ENCODE assay signal across 24 cellular contexts in genomic region chr4:76558391-76559235, GRCh38.
DNase-seq lines count a peak whose midpoint lies in the region; ATAC-seq and TF ChIP-seq lines count a peak whose summit lies in the region.
"Had no signal": no experiment of that assay in that cellular context is flagged by ENCODE, and none has a peak within 500 bp of the region (broad histone marks: within the 10 kb centered on the region; RNA-seq: fewer than 3 reads in every experiment).

No MANE protein-coding gene starts in this region.

- no peaks in the 10 kb centered on the region for H3K9me2 ChIP-seq in MM.1S (replicated peaks; ENCODE audit: insufficient read depth, low read length)

- no peak overlapping the region for H4K8ac ChIP-seq in neuronal stem cell (ENCODE audit: low read depth, low read length)

- no peak for TF ChIP-seq CTCF in fibroblast of the aortic adventitia (IDR thresholded peaks at IDR 0.05; ENCODE audit: insufficient read depth, low read length)
- TF ChIP-seq CTCF in MM.1S (IDR thresholded peaks at IDR 0.05; ENCODE audit: low read length): no peak
- TF ChIP-seq CTCF in Caco-2 (IDR thresholded peaks at IDR 0.05; ENCODE audit: insufficient read depth in 1 of 2, low read depth in 1 of 2, low read length in 1 of 2, severe bottlenecking in 1 of 2, unreplicated experiment in 1 of 2): no peak

- no peak for ATAC-seq in HG03045 (IDR thresholded peaks at IDR 0.05; ENCODE audit: unreplicated experiment)
- ATAC-seq: activated naive CD8-positive, alpha-beta T cell treated with anti-CD3 and anti-CD28 coated beads, Interleukin-2, amount 50 U/mL, for 24 hours; psoas muscle; stimulated activated naive CD8-positive, alpha-beta T cell treated with anti-CD3 and anti-CD28 coated beads, Interleukin-15, Interleukin-2, amounts not matched to agents 100 U/mL and 50 U/mL, for 24 hours had no signal

- H4K20me1 ChIP-seq in MM.1S (ENCODE audit: insufficient read depth, low read length): no peaks in the 10 kb centered on the region

- no peak overlapping the region for H2BK120ac ChIP-seq in neuronal stem cell (ENCODE audit: low read depth, low read length)

- peaks cover 7% of the 10 kb centered on the region; the same call in 1 of the 2 replicates for H3K9me3 ChIP-seq in NT2/D1 (ENCODE audit: insufficient read depth, low read length)
- peaks cover 0 to 23% of the 10 kb centered on the region in 2 donors for H3K9me3 ChIP-seq in neuronal stem cell (replicated peaks in 1 of 2; ENCODE audit: control insufficient read depth in 2 of 2, insufficient read depth in 1 of 2, low read depth in 1 of 2, low read length in 2 of 2)
- H3K9me3 ChIP-seq in MM.1S (replicated peaks; ENCODE audit: insufficient read depth, low read length): no peaks in the 10 kb centered on the region
- no peaks in the 10 kb centered on the region for H3K9me3 ChIP-seq in Caco-2
- H3K9me3 ChIP-seq: breast epithelium, MG63, psoas muscle, tibial nerve had no signal

- no peaks in the 10 kb centered on the region for H3F3A ChIP-seq in MM.1S (ENCODE audit: insufficient read depth, low read length)

- H3K27me3 Mint-ChIP-seq in Caco-2 (ENCODE audit: insufficient read depth, unreplicated experiment): no peaks in the 10 kb centered on the region

- H3K4me2 ChIP-seq in neuronal stem cell (ENCODE audit: insufficient read depth, low read length, poor library complexity, severe bottlenecking) (peak overlapping the region; percentile 27), MM.1S (ENCODE audit: low read depth, low read length) (no peak overlapping the region)
- H3K4me2 ChIP-seq: PC-9 had no signal

- no peaks in the 10 kb centered on the region for H3K9me3 Mint-ChIP-seq in Caco-2 (ENCODE audit: unreplicated experiment)
- H3K9me3 Mint-ChIP-seq: activated naive CD8-positive, alpha-beta T cell treated with anti-CD3 and anti-CD28 coated beads, Interleukin-2, amount 50 U/mL, for 24 hours; nephron had no signal

- H3K36me3 Mint-ChIP-seq in Caco-2 (ENCODE audit: insufficient read depth, unreplicated experiment): no peaks in the 10 kb centered on the region

- POLR2A ChIA-PET in Caco-2 (lab: Charles Lee): no interaction called here

- H3K36me3 ChIP-seq in NT2/D1 (ENCODE audit: insufficient read depth, insufficient read length, low read length): no peaks in the 10 kb centered on the region
- H3K36me3 ChIP-seq in neuronal stem cell (replicated peaks in 1 of 2; ENCODE audit: control insufficient read depth in 2 of 2, insufficient read depth in 2 of 2, low read length in 2 of 2): peaks cover 6 to 46% of the 10 kb centered on the region in 2 donors
- H3K36me3 ChIP-seq in MM.1S (replicated peaks; ENCODE audit: insufficient read depth, low read length): no peaks in the 10 kb centered on the region
- H3K36me3 ChIP-seq in Caco-2 (ENCODE audit: control insufficient read depth, insufficient read depth, low read length): no peaks in the 10 kb centered on the region
- H3K36me3 ChIP-seq: breast epithelium, MG63, tibial nerve had no signal

- BruUV-seq in Caco-2 (replicated peaks; lab: Mats Ljungman, UMichigan): no TSS peak

- no peaks in the 10 kb centered on the region for H3K79me2 ChIP-seq in MM.1S (ENCODE audit: low read length)

- no peak overlapping the region for H3K18ac ChIP-seq in neuronal stem cell (ENCODE audit: low read length)

- no peak overlapping the region for H3K14ac ChIP-seq in neuronal stem cell (ENCODE audit: low read length)

- H2BK15ac ChIP-seq in neuronal stem cell (ENCODE audit: low read length): no peak overlapping the region

- H3K9ac ChIP-seq in NT2/D1 (ENCODE audit: insufficient read length, low read depth) (no peak overlapping the region), neuronal stem cell (ENCODE audit: low read depth, low read length, poor library complexity) (no peak overlapping the region), MM.1S (ENCODE audit: low read length) (no peak overlapping the region)

- DNase-seq in GM03348 (ENCODE audit: low spot score) (peak; percentile 16), NT2/D1 (ENCODE audit: low read depth, low spot score) (peak; percentile 33), fibroblast of the aortic adventitia (ENCODE audit: low read depth) (peak; percentile 19), neuronal stem cell (ENCODE audit: low spot score) (no peak), mucosa of gallbladder (ENCODE audit: low spot score) (no peak), MM.1S (no peak), Caco-2 (no peak)
- DNase-seq: activated CD4-positive, alpha-beta T cell treated with anti-CD3 and anti-CD28 coated beads, Interleukin-2, amount 50 U/mL, for 1 hour; activated CD8-positive, alpha-beta memory T cell treated with anti-CD3 and anti-CD28 coated beads, Interleukin-2, amount 50 U/mL, for 4 hours; activated naive CD8-positive, alpha-beta T cell treated with anti-CD3 and anti-CD28 coated beads, Interleukin-2, amount 50 U/mL, for 24 hours; dermis blood vessel endothelial cell; DND-41; MG63; midbrain; NCI-H146; PC-9; psoas muscle; stimulated activated CD4-positive, alpha-beta T cell treated with anti-CD3 and anti-CD28 coated beads, Interleukin-2, amount 100 ng/mL, for 48 hours; stimulated activated naive CD8-positive, alpha-beta T cell treated with anti-CD3 and anti-CD28 coated beads, Interleukin-15, Interleukin-2, amounts not matched to agents 100 U/mL and 50 U/mL, for 24 hours; T-helper 1 cell had no signal

- no peaks in the 10 kb centered on the region for H3K27me3 ChIP-seq in NT2/D1 (ENCODE audit: insufficient read depth, insufficient read length)
- H3K27me3 ChIP-seq in neuronal stem cell (ENCODE audit: control insufficient read depth in 3 of 3, insufficient read depth in 3 of 3, low read depth in 1 of 3, low read length in 3 of 3): no peaks in the 10 kb centered on the region
- H3K27me3 ChIP-seq in MM.1S (replicated peaks; ENCODE audit: insufficient read depth, low read length): no peaks in the 10 kb centered on the region
- H3K27me3 ChIP-seq in Caco-2 (replicated peaks; ENCODE audit: control insufficient read depth, insufficient read depth, low read length): no peaks in the 10 kb centered on the region
- H3K27me3 ChIP-seq: breast epithelium, MG63, tibial nerve had no signal

- intact Hi-C loops in Caco-2 (cut with micrococcal nuclease; ENCODE audit: unreplicated experiment): no loop called here

- no peak overlapping the region for H2BK12ac ChIP-seq in neuronal stem cell (ENCODE audit: low read length)

- H3K27ac ChIP-seq in neuronal stem cell (replicated peaks; ENCODE audit: low read length): peak overlapping the region; percentile 33
- no peak overlapping the region for H3K27ac ChIP-seq in MM.1S (ENCODE audit: low read length)
- H3K27ac ChIP-seq: breast epithelium, PC-9, psoas muscle, tibial nerve had no signal

- H3K4me1 Mint-ChIP-seq in Caco-2 (ENCODE audit: low read depth, unreplicated experiment): no peaks in the 10 kb centered on the region

- no peak overlapping the region for H3K23ac ChIP-seq in neuronal stem cell (ENCODE audit: low read depth, low read length, poor library complexity)

- CTCF ChIA-PET in Caco-2 (lab: Charles Lee): no interaction called here

- no CpG with 5 or more reads among the region's 5 CpGs for WGBS in neuronal stem cell (ENCODE audit: extremely low coverage in 2 of 2, insufficient read length in 2 of 2, insufficient replicate concordance in 1 of 2), 2 donors

- H3K27ac Mint-ChIP-seq in Caco-2 (ENCODE audit: unreplicated experiment): no peak overlapping the region
- H3K27ac Mint-ChIP-seq: activated naive CD8-positive, alpha-beta T cell treated with anti-CD3 and anti-CD28 coated beads, Interleukin-2, amount 50 U/mL, for 24 hours had no signal

- H3K4me1 ChIP-seq in NT2/D1 (ENCODE audit: insufficient read depth, insufficient read length): peaks cover 2% of the 10 kb centered on the region
- peaks cover 15 to 28% of the 10 kb centered on the region in 2 donors for H3K4me1 ChIP-seq in neuronal stem cell (ENCODE audit: control insufficient read depth in 2 of 2, insufficient read depth in 1 of 2, low read depth in 1 of 2, low read length in 2 of 2)
- no peaks in the 10 kb centered on the region for H3K4me1 ChIP-seq in MM.1S (ENCODE audit: low read length)
- H3K4me1 ChIP-seq in Caco-2: peaks cover 11% of the 10 kb centered on the region

- no peak overlapping the region for H3K4me3 ChIP-seq in NT2/D1 (ENCODE audit: insufficient read length, low read depth)
- no peak overlapping the region for H3K4me3 ChIP-seq in fibroblast of the aortic adventitia (ENCODE audit: low read depth, low read length)
- H3K4me3 ChIP-seq in neuronal stem cell (ENCODE audit: low read length in 2 of 2): no peak overlapping the region
- no peak overlapping the region for H3K4me3 ChIP-seq in MM.1S (ENCODE audit: low read length)
- H3K4me3 ChIP-seq in Caco-2 (ENCODE audit: low read depth, low read length): no peak overlapping the region
- H3K4me3 ChIP-seq: breast epithelium, MG63, PC-9, psoas muscle, tibial nerve had no signal

- H3K4me3 Mint-ChIP-seq in Caco-2 (ENCODE audit: unreplicated experiment): no peak overlapping the region
- H3K4me3 Mint-ChIP-seq: activated naive CD8-positive, alpha-beta T cell treated with anti-CD3 and anti-CD28 coated beads, Interleukin-2, amount 50 U/mL, for 24 hours; nephron had no signal

- no peak overlapping the region for H4K91ac ChIP-seq in neuronal stem cell (ENCODE audit: low read depth, low read length, poor library complexity)

- no peak overlapping the region for H2AK5ac ChIP-seq in neuronal stem cell (ENCODE audit: low read depth, low read length)

- H2BK5ac ChIP-seq in neuronal stem cell (ENCODE audit: low read length): no peak overlapping the region

- no peak overlapping the region for H2AFZ ChIP-seq in neuronal stem cell (ENCODE audit: low read length)
- no peak overlapping the region for H2AFZ ChIP-seq in MM.1S (ENCODE audit: low read length)
- H2AFZ ChIP-seq: PC-9 had no signal

- H3K4ac ChIP-seq in neuronal stem cell (ENCODE audit: low read length): no peak overlapping the region

- peaks cover 2% of the 10 kb centered on the region for H3K79me1 ChIP-seq in neuronal stem cell (ENCODE audit: low read depth, low read length)

Comparison
In these comparisons a context has a peak if more than half of its experiments do, and no peak if none do; other contexts are left out.
1. DNase-seq: peak in GM03348 (single experiment), NT2/D1 (single experiment) and fibroblast of the aortic adventitia (single experiment); none in neuronal stem cell (single experiment), mucosa of gallbladder (single experiment), MM.1S (single experiment) and Caco-2 (0 of 2).